ENCODE assay signal across 14 cellular contexts in genomic region chr2:145323512-145323911, GRCh38.
DNase-seq lines count a peak whose midpoint lies in the region; ATAC-seq lines count a peak whose summit lies in the region.
"Had no signal": no experiment of that assay in that cellular context is flagged by ENCODE, and none has a peak within 500 bp of the region (broad histone marks: within the 10 kb centered on the region; RNA-seq: fewer than 3 reads in every experiment).

No MANE protein-coding gene starts in this region.

- POLR2A ChIA-PET in naive thymus-derived CD4-positive, alpha-beta T cell (lab: Charles Lee) = no interaction called here

- no peaks in the 10 kb centered on the region for H3K27me3 Mint-ChIP-seq in activated naive CD8-positive, alpha-beta T cell treated with anti-CD3 and anti-CD28 coated beads, Interleukin-2, amount 50 U/mL, for 24 hours
- peaks cover 0 to 14% (median 4%) of the 10 kb centered on the region in 5 donors for H3K27me3 Mint-ChIP-seq in naive thymus-derived CD4-positive, alpha-beta T cell
- H3K27me3 Mint-ChIP-seq: memory B cell had no signal

- no peak overlapping the region for H3K27ac Mint-ChIP-seq in activated naive CD8-positive, alpha-beta T cell treated with anti-CD3 and anti-CD28 coated beads, Interleukin-2, amount 50 U/mL, for 24 hours
- no peak overlapping the region for H3K27ac Mint-ChIP-seq in naive thymus-derived CD4-positive, alpha-beta T cell
- H3K27ac Mint-ChIP-seq: activated CD4-positive, alpha-beta memory T cell treated with anti-CD3 and anti-CD28 coated beads, Interleukin-2, amount 10 ng/mL, durations not matched to agents 7 days and 5 days; memory B cell had no signal

- H3K27me3 ChIP-seq in naive thymus-derived CD4-positive, alpha-beta T cell (ENCODE audit: control insufficient read depth in 2 of 2, insufficient read depth in 2 of 2, low read length in 2 of 2) = no peaks in the 10 kb centered on the region
- H3K27me3 ChIP-seq: SJCRH30 had no signal

- peak overlapping the region; percentile 27 for H3K4me3 Mint-ChIP-seq in activated naive CD8-positive, alpha-beta T cell treated with anti-CD3 and anti-CD28 coated beads, Interleukin-2, amount 50 U/mL, for 24 hours
- H3K4me3 Mint-ChIP-seq in naive thymus-derived CD4-positive, alpha-beta T cell = peak overlapping the region in 1 of 10 donors; percentile 13
- H3K4me3 Mint-ChIP-seq: activated CD4-positive, alpha-beta memory T cell treated with anti-CD3 and anti-CD28 coated beads, Interleukin-2, amount 10 ng/mL, durations not matched to agents 7 days and 5 days; memory B cell had no signal

- no peaks in the 10 kb centered on the region for H3K4me1 ChIP-seq in naive thymus-derived CD4-positive, alpha-beta T cell (ENCODE audit: control insufficient read depth in 2 of 2, insufficient read depth in 2 of 2, low read length in 2 of 2)

- no peaks in the 10 kb centered on the region for H3K36me3 Mint-ChIP-seq in activated naive CD8-positive, alpha-beta T cell treated with anti-CD3 and anti-CD28 coated beads, Interleukin-2, amount 50 U/mL, for 24 hours (ENCODE audit: low read depth)
- H3K36me3 Mint-ChIP-seq in naive thymus-derived CD4-positive, alpha-beta T cell = no peaks in the 10 kb centered on the region
- H3K36me3 Mint-ChIP-seq: memory B cell had no signal

- no peak overlapping the region for H3K4me3 ChIP-seq in naive thymus-derived CD4-positive, alpha-beta T cell (ENCODE audit: low read length)
- H3K4me3 ChIP-seq: SJCRH30 had no signal

- intact Hi-C loops in naive thymus-derived CD4-positive, alpha-beta T cell (cut with micrococcal nuclease) = loop anchor here in 1 of 2 donors (1.0 to 2.0 kb wide), 2 partner anchors 65 to 88 kb away; no protein-coding TSS in a partner anchor

- H3K4me1 Mint-ChIP-seq in activated naive CD8-positive, alpha-beta T cell treated with anti-CD3 and anti-CD28 coated beads, Interleukin-2, amount 50 U/mL, for 24 hours = peaks cover 23% of the 10 kb centered on the region
- H3K4me1 Mint-ChIP-seq in naive thymus-derived CD4-positive, alpha-beta T cell = peaks cover 0 to 22% (median 7%) of the 10 kb centered on the region in 7 donors
- H3K4me1 Mint-ChIP-seq: memory B cell had no signal

- peak; percentile 7 for DNase-seq in DMS79 treated with DMSO at 0.1 percent for 48 hours (lab: John Stamatoyannopoulos, UW)
- DNase-seq in DMS79 (lab: John Stamatoyannopoulos, UW) = no peak
- DNase-seq in M059J (ENCODE audit: low read depth) = peak; percentile 61
- no peak for DNase-seq in activated naive CD8-positive, alpha-beta T cell treated with anti-CD3 and anti-CD28 coated beads, Interleukin-2, amount 50 U/mL, for 24 hours
- DNase-seq in naive thymus-derived CD4-positive, alpha-beta T cell = peak in 3 of 9 donors; percentile 1 to 18 (median 3)
- no peak for DNase-seq in NK-92 (lab: John Stamatoyannopoulos, UW; ENCODE audit: unreplicated experiment)
- DNase-seq in NCI-H524 treated with DMSO at 0.1 percent for 48 hours (lab: John Stamatoyannopoulos, UW) = no peak
- DNase-seq: activated CD4-positive, alpha-beta memory T cell treated with anti-CD3 and anti-CD28 coated beads, Interleukin-2, amount 10 ng/mL, durations not matched to agents 7 days and 5 days; NCI-H2029 had no signal

- no peaks in the 10 kb centered on the region for H3K9me3 ChIP-seq in naive thymus-derived CD4-positive, alpha-beta T cell (ENCODE audit: control insufficient read depth in 2 of 3, low read length in 3 of 3)
- H3K9me3 ChIP-seq: SJCRH30 had no signal

- peak; percentile 94 for ATAC-seq in activated naive CD8-positive, alpha-beta T cell treated with anti-CD3 and anti-CD28 coated beads, Interleukin-2, amount 50 U/mL, for 24 hours
- peak; percentile 55 for ATAC-seq in naive thymus-derived CD4-positive, alpha-beta T cell
- ATAC-seq in GM21576 (IDR thresholded peaks at IDR 0.05; ENCODE audit: unreplicated experiment) = no peak

- no peak overlapping the region for H3K27ac ChIP-seq in naive thymus-derived CD4-positive, alpha-beta T cell (ENCODE audit: low read depth, low read length)
- H3K27ac ChIP-seq: 22Rv1, HL-60, SJCRH30 had no signal

- no peaks in the 10 kb centered on the region for H3K36me3 ChIP-seq in naive thymus-derived CD4-positive, alpha-beta T cell (ENCODE audit: control insufficient read depth in 2 of 3, insufficient read depth in 3 of 3, low read length in 3 of 3)
- H3K36me3 ChIP-seq: SJCRH30 had no signal

- no peaks in the 10 kb centered on the region for H3K9me3 Mint-ChIP-seq in activated naive CD8-positive, alpha-beta T cell treated with anti-CD3 and anti-CD28 coated beads, Interleukin-2, amount 50 U/mL, for 24 hours
- H3K9me3 Mint-ChIP-seq in naive thymus-derived CD4-positive, alpha-beta T cell = peaks cover 0 to 5% (median 0%) of the 10 kb centered on the region in 11 donors
- H3K9me3 Mint-ChIP-seq: activated CD4-positive, alpha-beta memory T cell treated with anti-CD3 and anti-CD28 coated beads, Interleukin-2, amount 10 ng/mL, durations not matched to agents 7 days and 5 days; memory B cell had no signal

- CTCF ChIA-PET in naive thymus-derived CD4-positive, alpha-beta T cell (lab: Charles Lee) = no interaction called here

Comparison
In these comparisons a context has a peak if more than half of its experiments do, and no peak if none do; other contexts are left out.
1. DNase-seq: peak in DMS79 treated with DMSO at 0.1 percent for 48 hours (single experiment) and M059J (single experiment); none in DMS79 (single experiment), activated naive CD8-positive, alpha-beta T cell treated with anti-CD3 and anti-CD28 coated beads, Interleukin-2, amount 50 U/mL, for 24 hours (single experiment), NK-92 (single experiment) and NCI-H524 treated with DMSO at 0.1 percent for 48 hours (single experiment).